Comparison of ENCODE assay signal across 20 cellular contexts in genomic region chr2:1577846-1578245, GRCh38.
A peak's percentile ranks its signal among the peaks of the same experiment; 100 is the strongest.
DNase-seq lines count a peak whose midpoint lies in the region; ATAC-seq, FAIRE-seq and TF ChIP-seq lines count a peak whose summit lies in the region.
"Had no signal": no experiment of that assay in that cellular context is flagged by ENCODE, and none has a peak within 500 bp of the region (broad histone marks: within the 10 kb centered on the region; RNA-seq: fewer than 3 reads in every experiment).

No MANE protein-coding gene starts in this region.

- no peak for TF ChIP-seq RAD21 in A549 (conservative IDR thresholded peaks at IDR 0.05 in 1 of 2, IDR thresholded peaks at IDR 0.05 in 1 of 2)
- TF ChIP-seq RAD21 in IMR-90 (IDR thresholded peaks at IDR 0.05; ENCODE audit: low read length) = no peak

- H4K20me1 ChIP-seq in IMR-90 (ENCODE audit: insufficient read depth, low read length) = no peaks in the 10 kb centered on the region; the same call in 1 of the 2 replicates

- no peak overlapping the region for H3K4me3 ChIP-seq in A549
- no peak overlapping the region for H3K4me3 ChIP-seq in IMR-90 (ENCODE audit: insufficient read depth, low read depth, low read length)
- H3K4me3 ChIP-seq in RWPE2 (ENCODE audit: severe bottlenecking) = no peak overlapping the region
- H3K4me3 ChIP-seq: BLaER1, GM12878, GM23338 had no signal

- in situ Hi-C loops in IMR-90 (cut with MboI; ENCODE audit: low sequenced_read_pairs) = loop anchor here (25.0 kb wide), 1 partner anchor 184 kb away; no protein-coding TSS in a partner anchor

- no peak overlapping the region for H3K4me2 ChIP-seq in A549
- no peak overlapping the region for H3K4me2 ChIP-seq in IMR-90 (ENCODE audit: low read depth, low read length)
- H3K4me2 ChIP-seq: BLaER1, GM23338 had no signal

- H2BK120ac ChIP-seq in IMR-90 (ENCODE audit: low read depth, low read length) = no peak overlapping the region

- H3K9me3 Mint-ChIP-seq in CD4-positive, alpha-beta T cell = no peaks in the 10 kb centered on the region
- H3K9me3 Mint-ChIP-seq: GM23338 had no signal

- TF ChIP-seq POLR2A in A549 (IDR thresholded peaks at IDR 0.05; ENCODE audit: low read length) = no peak
- TF ChIP-seq POLR2A in IMR-90 (IDR thresholded peaks at IDR 0.05; ENCODE audit: low read depth, low read length) = no peak

- no peak overlapping the region for H2AK5ac ChIP-seq in IMR-90 (ENCODE audit: low read depth, low read length)

- no peaks in the 10 kb centered on the region for H3K4me1 ChIP-seq in A549
- peaks cover 5% of the 10 kb centered on the region for H3K4me1 ChIP-seq in IMR-90 (ENCODE audit: control insufficient read depth, insufficient read depth, low read length)
- H3K4me1 ChIP-seq in RWPE2 (ENCODE audit: insufficient read depth, poor library complexity, severe bottlenecking) = peaks cover 17% of the 10 kb centered on the region

- H3K9ac ChIP-seq in IMR-90 (ENCODE audit: low read depth, low read length) = no peak overlapping the region
- H3K9ac ChIP-seq: BLaER1 had no signal

- CTCF ChIA-PET in A549 (lab: Yijun Ruan, JAX) = no interaction called here
- CTCF ChIA-PET in IMR-90 (lab: Yijun Ruan, JAX) = no interaction called here
- CTCF ChIA-PET in CD4-positive, alpha-beta T cell (lab: Charles Lee) = no interaction called here

- H3K27ac ChIP-seq in A549 (no peak overlapping the region), IMR-90 (ENCODE audit: insufficient read depth, low read length) (no peak overlapping the region), RWPE2 (ENCODE audit: poor library complexity, severe bottlenecking) (peak overlapping the region; percentile 81)
- no peak overlapping the region for H3K27ac ChIP-seq in CD4-positive, alpha-beta T cell (ENCODE audit: low read depth, low read length)
- H3K27ac ChIP-seq: BLaER1, C4-2B had no signal

- ATAC-seq in A549 (no peak), IMR-90 (ENCODE audit: low read depth) (no peak), RWPE2 (ENCODE audit: low read depth) (no peak), sciatic nerve (no peak), HG03521 (IDR thresholded peaks at IDR 0.05; ENCODE audit: unreplicated experiment) (no peak)
- no peak for ATAC-seq in CD4-positive, alpha-beta T cell (ENCODE audit: poor library complexity)
- ATAC-seq: GM12878, GM23338, HCT116 had no signal

- no peak overlapping the region for H2BK15ac ChIP-seq in IMR-90 (ENCODE audit: low read depth, low read length)

- no peak overlapping the region for H2AFZ ChIP-seq in IMR-90 (replicated peaks; ENCODE audit: low read length, poor library complexity)
- H2AFZ ChIP-seq: GM23338 had no signal

- TF ChIP-seq EP300 in A549 (IDR thresholded peaks at IDR 0.05) = no peak

- POLR2A ChIA-PET in A549 (lab: Yijun Ruan, JAX) = no interaction called here
- POLR2A ChIA-PET in IMR-90 (lab: Charles Lee; ENCODE audit: unreplicated experiment) = no interaction called here
- POLR2A ChIA-PET in CD4-positive, alpha-beta T cell (lab: Charles Lee) = no interaction called here

- H3K79me1 ChIP-seq in IMR-90 (ENCODE audit: low read depth in 1 of 2, low read length in 2 of 2) = no peaks in the 10 kb centered on the region

- no peaks in the 10 kb centered on the region for H3K36me3 Mint-ChIP-seq in CD4-positive, alpha-beta T cell (ENCODE audit: low read depth)
- H3K36me3 Mint-ChIP-seq: CD4-positive, CD25-positive, alpha-beta regulatory T cell; CD8-positive, alpha-beta memory T cell had no signal

- no peak overlapping the region for H3K14ac ChIP-seq in IMR-90 (replicated peaks; ENCODE audit: low read depth, low read length)

- H3K4me3 Mint-ChIP-seq in CD4-positive, alpha-beta T cell = no peak overlapping the region
- H3K4me3 Mint-ChIP-seq: B cell; CD4-positive, CD25-positive, alpha-beta regulatory T cell; CD8-positive, alpha-beta memory T cell; GM23338; H9 had no signal

- no peak overlapping the region for H4K5ac ChIP-seq in IMR-90 (ENCODE audit: low read depth, low read length)

- H3K27ac Mint-ChIP-seq in CD4-positive, alpha-beta T cell = no peak overlapping the region
- H3K27ac Mint-ChIP-seq: B cell; CD4-positive, CD25-positive, alpha-beta regulatory T cell; CD8-positive, alpha-beta memory T cell; GM23338; H9 had no signal

- intact Hi-C loops in IMR-90 (cut with micrococcal nuclease) (no loop called here), sciatic nerve (cut with DNase I) (no loop called here)
- intact Hi-C loops in CD4-positive, alpha-beta T cell (cut with DNase I, micrococcal nuclease) = no loop called here

- no peak for DNase-seq in A549 (ENCODE audit: low read depth in 1 of 2, low spot score in 1 of 2)
- DNase-seq in IMR-90 = no peak
- no peak for DNase-seq in RWPE2 (ENCODE audit: low spot score)
- peak; percentile 10 for DNase-seq in sciatic nerve (ENCODE audit: low spot score)
- no peak for DNase-seq in CD4-positive, alpha-beta T cell
- DNase-seq: CD4-positive, CD25-positive, alpha-beta regulatory T cell; CD8-positive, alpha-beta memory T cell; DMS 273 treated with DMSO at 0.1 percent for 48 hours; DMS79; GDM1 had no signal

- H3K9me1 ChIP-seq in IMR-90 (ENCODE audit: insufficient read depth, low read length) = 0 out of 2 replicates have a peak, but pooled peaks cover 6% of the 10 kb centered on the region

- no peak overlapping the region for H3K23ac ChIP-seq in IMR-90 (ENCODE audit: low read depth, low read length)

- no peaks in the 10 kb centered on the region for H3K36me3 ChIP-seq in IMR-90 (ENCODE audit: control insufficient read depth, insufficient read depth, low read length)
- no peaks in the 10 kb centered on the region for H3K36me3 ChIP-seq in RWPE2 (ENCODE audit: low read depth)
- H3K36me3 ChIP-seq: BLaER1 had no signal

- no peak overlapping the region for H3K4ac ChIP-seq in IMR-90 (ENCODE audit: low read depth, low read length)

- no peak overlapping the region for H2AK9ac ChIP-seq in IMR-90 (replicated peaks; ENCODE audit: low read depth, low read length, poor library complexity)

- TF ChIP-seq CTCF in A549 (IDR thresholded peaks at IDR 0.05) = no peak
- no peak for TF ChIP-seq CTCF in IMR-90 (conservative IDR thresholded peaks at IDR 0.05; ENCODE audit: low read depth, low read length)
- TF ChIP-seq CTCF in RWPE2 (IDR thresholded peaks at IDR 0.05; ENCODE audit: poor library complexity, severe bottlenecking) = no peak
- TF ChIP-seq CTCF in CD4-positive, alpha-beta T cell (IDR thresholded peaks at IDR 0.05) = no peak

- no peak overlapping the region for H4K8ac ChIP-seq in IMR-90 (ENCODE audit: low read depth in 2 of 2, low read length in 2 of 2)

- no peaks in the 10 kb centered on the region for H3K4me1 Mint-ChIP-seq in CD4-positive, alpha-beta T cell (ENCODE audit: low read depth)
- H3K4me1 Mint-ChIP-seq: B cell; CD4-positive, CD25-positive, alpha-beta regulatory T cell; CD8-positive, alpha-beta memory T cell had no signal

- dilution Hi-C loops in IMR-90 (cut with HindIII; ENCODE audit: low sequenced_read_pairs, unreplicated experiment) = no loop called here

- no peak for FAIRE-seq in A549 (lab: Jason Lieb, UNC)
- FAIRE-seq: D721Med, GM12878, GM19239 had no signal

- no peaks in the 10 kb centered on the region for H3K9me3 ChIP-seq in A549
- H3K9me3 ChIP-seq in IMR-90 (ENCODE audit: control insufficient read depth, insufficient read depth, low read length) = no peaks in the 10 kb centered on the region
- H3K9me3 ChIP-seq in RWPE2 (ENCODE audit: severe bottlenecking) = no peaks in the 10 kb centered on the region
- no peaks in the 10 kb centered on the region for H3K9me3 ChIP-seq in CD4-positive, alpha-beta T cell (ENCODE audit: control insufficient read depth, low read length)
- H3K9me3 ChIP-seq: BLaER1 had no signal

- no peak overlapping the region for H2BK5ac ChIP-seq in IMR-90 (ENCODE audit: low read depth, low read length, poor library complexity, severe bottlenecking)

- H2BK20ac ChIP-seq in IMR-90 (ENCODE audit: low read depth, low read length) = no peak overlapping the region

- H3K56ac ChIP-seq in IMR-90 (ENCODE audit: extremely low read depth, insufficient read depth, low read length) = no peak overlapping the region

- no peak overlapping the region for H4K91ac ChIP-seq in IMR-90 (ENCODE audit: insufficient read depth, low read depth, low read length)

- BruUV-seq in IMR-90 (replicated peaks; lab: Mats Ljungman, UMichigan) = no TSS peak

- no peak overlapping the region for H3K18ac ChIP-seq in IMR-90 (ENCODE audit: low read depth, low read length)

- WGBS in A549 (ENCODE audit: missing lambda C conversion rate) = 24% methylated on average over 5 of the region's 5 CpGs
- WGBS in IMR-90 (ENCODE audit: extremely low coverage in 2 of 2, insufficient read length in 1 of 2), 2 experiments = 100% methylated on average over 2 of the region's 5 CpGs; no CpG with 5 or more reads in 1 of the 2 experiments

- peaks cover 12% of the 10 kb centered on the region; the same call in 1 of the 2 replicates for H3K27me3 ChIP-seq in IMR-90 (ENCODE audit: control insufficient read depth, insufficient read depth, low read length)
- no peaks in the 10 kb centered on the region for H3K27me3 ChIP-seq in RWPE2 (ENCODE audit: insufficient read depth, poor library complexity, severe bottlenecking)
- no peaks in the 10 kb centered on the region for H3K27me3 ChIP-seq in CD4-positive, alpha-beta T cell (ENCODE audit: control insufficient read depth, insufficient read depth, low read length)
- H3K27me3 ChIP-seq: BLaER1 had no signal

- peaks cover 11% of the 10 kb centered on the region for H3K27me3 Mint-ChIP-seq in CD4-positive, alpha-beta T cell
- H3K27me3 Mint-ChIP-seq: CD4-positive, CD25-positive, alpha-beta regulatory T cell had no signal

TF ChIP-seq in A549, 52 proteins besides CTCF, POLR2A, EP300 and RAD21:
- no peak for TF ChIP-seq RNF2 (IDR thresholded peaks at IDR 0.05; ENCODE audit: borderline replicate concordance, low read depth)
- peak; percentile 81 for TF ChIP-seq MAFK (IDR thresholded peaks at IDR 0.05; ENCODE audit: partially characterized antibody)

TF ChIP-seq in IMR-90, 13 proteins besides CTCF, POLR2A, EP300 and RAD21:
- no peak for TF ChIP-seq MAZ (IDR thresholded peaks at IDR 0.05; ENCODE audit: borderline replicate concordance, low read depth, low read length)
- peak; percentile 68 for TF ChIP-seq MAFK (IDR thresholded peaks at IDR 0.05; ENCODE audit: low read depth, low read length)
- no peak for TF ChIP-seq NFE2L2 (IDR thresholded peaks at IDR 0.05; ENCODE audit: low read depth, low read length)
- TF ChIP-seq SMC3 (IDR thresholded peaks at IDR 0.05; ENCODE audit: low read depth, low read length) = no peak
